ENCODE assay signal across 9 cellular contexts in the genomic region with DNA sequence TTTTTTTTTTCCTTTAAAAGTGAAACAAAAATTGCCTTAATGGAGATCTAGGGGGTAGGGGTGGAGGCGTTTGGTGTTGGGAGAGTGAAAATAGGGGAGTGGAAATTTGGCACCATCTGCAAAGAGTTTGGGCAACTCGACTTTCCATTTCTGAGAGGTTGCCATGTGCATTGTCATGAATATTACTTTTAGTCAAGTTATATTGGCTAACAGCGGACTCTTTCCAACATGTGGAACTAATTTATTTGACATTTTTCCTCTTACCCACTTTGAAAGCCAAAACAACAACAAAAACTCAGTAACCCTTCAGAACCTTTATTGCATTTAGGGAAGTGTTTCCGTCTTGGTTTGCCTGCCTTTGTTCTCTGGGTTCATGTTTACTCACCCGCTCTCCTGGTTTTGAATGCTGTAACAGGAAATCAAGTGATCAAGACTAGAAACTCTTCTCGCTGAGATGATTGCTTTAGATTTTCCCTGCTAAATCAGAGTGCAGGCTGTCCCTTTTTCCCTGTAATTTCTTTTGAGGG.
A peak's percentile ranks its signal among the peaks of the same experiment; 100 is the strongest.
DNase-seq lines count a peak whose midpoint lies in the region; ATAC-seq and TF ChIP-seq lines count a peak whose summit lies in the region.
"Had no signal": no experiment of that assay in that cellular context is flagged by ENCODE, and none has a peak within 500 bp of the region (broad histone marks: within the 10 kb centered on the region; RNA-seq: fewer than 3 reads in every experiment).

No MANE protein-coding gene starts in this region.

- 45 to 58% methylated on average over 3 to 6 of the region's 6 CpGs for WGBS in endodermal cell (ENCODE audit: insufficient coverage in 1 of 2, insufficient read length in 1 of 2), 2 experiments

- H3K36me3 ChIP-seq in endodermal cell (ENCODE audit: control insufficient read depth, insufficient read depth, low read length): no peaks in the 10 kb centered on the region
- H3K36me3 ChIP-seq in mucosa of descending colon (ENCODE audit: low read depth): no peaks in the 10 kb centered on the region

- POLR2A ChIA-PET in AG04450 (lab: Yijun Ruan, JAX): no interaction called here

- no peaks in the 10 kb centered on the region for H3K36me3 Mint-ChIP-seq in endodermal cell (ENCODE audit: low read depth)
- H3K36me3 Mint-ChIP-seq in CD14-positive monocyte: no peaks in the 10 kb centered on the region

- H3K27me3 ChIP-seq in AG04450 (ENCODE audit: control insufficient read depth, insufficient read depth, low read length): no peaks in the 10 kb centered on the region
- H3K27me3 ChIP-seq in endodermal cell (ENCODE audit: control insufficient read depth, insufficient read depth, low read length, poor library complexity, severe bottlenecking): no peaks in the 10 kb centered on the region

- no peak overlapping the region for H3K27ac ChIP-seq in AG04450 (ENCODE audit: low read depth, low read length)
- peak overlapping the region; percentile 81 for H3K27ac ChIP-seq in endodermal cell (ENCODE audit: low read depth, low read length)
- H3K27ac ChIP-seq: VCaP had no signal

- no peak for TF ChIP-seq CTCF in AG04450 (IDR thresholded peaks at IDR 0.05; ENCODE audit: low read depth, low read length)
- TF ChIP-seq CTCF in endodermal cell (conservative IDR thresholded peaks at IDR 0.05): no peak
- no peak for TF ChIP-seq CTCF in mucosa of descending colon (IDR thresholded peaks at IDR 0.05)
- no peak for TF ChIP-seq CTCF in CD14-positive monocyte (IDR thresholded peaks at IDR 0.05)

- H3K4me3 Mint-ChIP-seq in endodermal cell: no peak overlapping the region
- H3K4me3 Mint-ChIP-seq in CD14-positive monocyte: no peak overlapping the region

- no peaks in the 10 kb centered on the region for H3K9me3 Mint-ChIP-seq in endodermal cell
- H3K9me3 Mint-ChIP-seq in CD14-positive monocyte: no peaks in the 10 kb centered on the region

- H3K27me3 Mint-ChIP-seq in endodermal cell (ENCODE audit: insufficient read depth) (no peaks in the 10 kb centered on the region), CD14-positive monocyte (ENCODE audit: low read depth in 3 of 3) (peaks cover 0 to 2% (median 1%) of the 10 kb centered on the region in 3 donors)

- H3K9me3 ChIP-seq in AG04450 (ENCODE audit: control insufficient read depth, insufficient read depth, low read length) (no peaks in the 10 kb centered on the region), endodermal cell (ENCODE audit: control insufficient read depth, low read length) (no peaks in the 10 kb centered on the region), mucosa of descending colon (no peaks in the 10 kb centered on the region)

- ATAC-seq in mucosa of descending colon (peak; percentile 67), GM18498 (IDR thresholded peaks at IDR 0.05; ENCODE audit: unreplicated experiment) (no peak), HG03439 (IDR thresholded peaks at IDR 0.05; ENCODE audit: unreplicated experiment) (no peak)

- CTCF ChIA-PET in AG04450 (lab: Charles Lee): no interaction called here

- H3K4me1 Mint-ChIP-seq in endodermal cell (peaks cover 66% of the 10 kb centered on the region), CD14-positive monocyte (peaks cover 8% of the 10 kb centered on the region)

- peaks cover 15% of the 10 kb centered on the region for H3K4me1 ChIP-seq in endodermal cell (ENCODE audit: control insufficient read depth, insufficient read depth, low read length)
- H3K4me1 ChIP-seq in mucosa of descending colon (ENCODE audit: low read depth): peaks cover 11% of the 10 kb centered on the region

- peak overlapping the region; percentile 60 for H3K27ac Mint-ChIP-seq in endodermal cell
- H3K27ac Mint-ChIP-seq in CD14-positive monocyte: no peak overlapping the region

- DNase-seq in AG04450 (ENCODE audit: low read depth, low spot score): no peak
- DNase-seq in M059J (ENCODE audit: low read depth): peak; percentile 8
- DNase-seq in endodermal cell: no peak
- DNase-seq in mucosa of descending colon: peak in 1 of 3 donors; percentile 14
- no peak for DNase-seq in CD14-positive monocyte (ENCODE audit: low spot score)
- no peak for DNase-seq in NCI-H1436 (lab: John Stamatoyannopoulos, UW)

- intact Hi-C loops in mucosa of descending colon (cut with DNase I, micrococcal nuclease): no loop called here
- intact Hi-C loops in CD14-positive monocyte (cut with micrococcal nuclease): no loop called here

- 0 out of 2 replicates have a peak overlapping the region, but pooled peaks have one; percentile 5 for H3K4me3 ChIP-seq in AG04450 (ENCODE audit: low read depth, low read length)
- peak overlapping the region; percentile 6 for H3K4me3 ChIP-seq in endodermal cell (ENCODE audit: low read length)
- H3K4me3 ChIP-seq in mucosa of descending colon: no peak overlapping the region

- H3K9ac ChIP-seq in endodermal cell (ENCODE audit: extremely low read depth, low read length, poor library complexity, severe bottlenecking): no peak overlapping the region
